Comparison of ENCODE assay signal across 34 cellular contexts in genomic region chr17:61821655-61822054, GRCh38.
"Had no signal": no experiment of that assay in that cellular context is flagged by ENCODE, and none has a peak within 500 bp of the region (broad histone marks: within the 10 kb centered on the region; RNA-seq: fewer than 3 reads in every experiment).

No MANE protein-coding gene starts in this region.

- H3K9ac ChIP-seq: KMS-11 had no signal

- H3K4me3 ChIP-seq: MG63 had no signal

- DNase-seq: Karpas-422, Kasumi-1, KBM-7, KG1, MG63, MV-4-11, NCI-H1048, NCI-H1092, NCI-H1092 treated with DMSO at 0.1 percent for 48 hours, NCI-H1105, NCI-H1105 treated with DMSO at 0.1 percent for 48 hours, NCI-H1417, NCI-H1417 treated with DMSO at 0.1 percent for 48 hours, NCI-H1436, NCI-H1436 treated with DMSO at 0.1 percent for 48 hours, NCI-H146, NCI-H1694, NCI-H1694 treated with DMSO at 0.1 percent for 48 hours, NCI-H187, NCI-H187 treated with DMSO at 0.1 percent for 48 hours, NCI-H1930, NCI-H2029, NCI-H2029 treated with DMSO at 0.1 percent for 48 hours, NCI-H2081, NCI-H2081 treated with DMSO at 0.1 percent for 48 hours, NCI-H2107, NCI-H2171, NCI-H2171 treated with DMSO at 0.1 percent for 48 hours, NCI-H2227 treated with DMSO at 0.1 percent for 48 hours, NCI-H226, NCI-H345, NCI-H446, NCI-H446 treated with DMSO at 0.1 percent for 48 hours had no signal

- H3K27me3 ChIP-seq: MG63 had no signal

- H3K27ac ChIP-seq: KMS-11 had no signal

- H3K9me3 ChIP-seq: MG63 had no signal

- H3K4me2 ChIP-seq: KMS-11 had no signal
